In the genomic region with DNA sequence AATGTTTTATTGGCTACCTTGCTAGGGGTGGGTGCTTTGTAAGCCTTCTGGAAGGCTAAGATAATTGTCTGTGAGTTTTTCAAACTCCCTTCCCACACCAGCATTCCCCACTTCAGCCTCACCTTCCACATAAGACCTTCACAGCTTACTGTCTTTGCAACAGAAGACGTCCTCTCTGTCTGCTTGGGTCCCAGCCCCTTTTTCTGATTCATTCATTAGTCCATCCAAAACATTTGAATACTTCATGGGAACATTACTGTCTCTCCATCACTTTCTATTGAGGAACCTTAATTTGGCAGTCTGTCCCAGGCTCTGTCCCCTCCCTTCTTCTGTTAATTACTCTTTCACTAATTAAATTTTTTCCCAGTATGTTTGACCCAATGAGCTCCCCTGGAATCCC, we compare ENCODE assay signal across 1 cellular context.
TF ChIP-seq lines count a peak whose summit lies in the region.

No MANE protein-coding gene starts in this region.

TF ChIP-seq in H1, 55 proteins besides CTCF, POLR2A, EP300 and RAD21:
- no peak for TF ChIP-seq JUND (IDR thresholded peaks at IDR 0.05; ENCODE audit: low read length)
- TF ChIP-seq KDM4A (IDR thresholded peaks at IDR 0.05; ENCODE audit: low read depth, low read length, severe bottlenecking), result no peak
- no peak for TF ChIP-seq CHD1 (IDR thresholded peaks at IDR 0.05; ENCODE audit: low read depth, low read length)
- TF ChIP-seq SIN3A (conservative IDR thresholded peaks at IDR 0.05 in 1 of 2, IDR thresholded peaks at IDR 0.05 in 1 of 2; ENCODE audit: low read depth in 1 of 2, low read length in 2 of 2), result no peak
- no peak for TF ChIP-seq ASH2L (IDR thresholded peaks at IDR 0.05; ENCODE audit: low read length)
- TF ChIP-seq HDAC2 (IDR thresholded peaks at IDR 0.05; ENCODE audit: borderline replicate concordance in 1 of 2, low read depth in 2 of 2, low read length in 2 of 2), result no peak
- TF ChIP-seq, protein P1, sequence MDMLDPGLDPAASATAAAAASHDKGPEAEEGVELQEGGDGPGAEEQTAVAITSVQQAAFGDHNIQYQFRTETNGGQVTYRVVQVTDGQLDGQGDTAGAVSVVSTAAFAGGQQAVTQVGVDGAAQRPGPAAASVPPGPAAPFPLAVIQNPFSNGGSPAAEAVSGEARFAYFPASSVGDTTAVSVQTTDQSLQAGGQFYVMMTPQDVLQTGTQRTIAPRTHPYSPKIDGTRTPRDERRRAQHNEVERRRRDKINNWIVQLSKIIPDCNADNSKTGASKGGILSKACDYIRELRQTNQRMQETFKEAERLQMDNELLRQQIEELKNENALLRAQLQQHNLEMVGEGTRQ (IDR thresholded peaks at IDR 0.05; ENCODE audit: low read length), result no peak
- TF ChIP-seq JUN (IDR thresholded peaks at IDR 0.05; ENCODE audit: low read depth, low read length), result no peak
- TF ChIP-seq NANOG (IDR thresholded peaks at IDR 0.05; ENCODE audit: insufficient read depth, low read depth, low read length, poor library complexity, severe bottlenecking), result no peak
- TF ChIP-seq RXRA (IDR thresholded peaks at IDR 0.05; ENCODE audit: insufficient read depth, low read depth, low read length), result no peak
- TF ChIP-seq EGR1 (IDR thresholded peaks at IDR 0.05; ENCODE audit: borderline replicate concordance, low read depth, low read length), result no peak
- TF ChIP-seq SP4 (IDR thresholded peaks at IDR 0.05; ENCODE audit: low read length), result no peak
- no peak for TF ChIP-seq SIRT6 (IDR thresholded peaks at IDR 0.05; ENCODE audit: low read length)
- no peak for TF ChIP-seq KDM5A (IDR thresholded peaks at IDR 0.05; ENCODE audit: low read length)
- TF ChIP-seq SP2 (IDR thresholded peaks at IDR 0.05; ENCODE audit: low read length), result no peak
- TF ChIP-seq CREB1 (IDR thresholded peaks at IDR 0.05), result no peak
- no peak for TF ChIP-seq BCL11A (IDR thresholded peaks at IDR 0.05; ENCODE audit: low read depth in 2 of 2, low read length in 2 of 2)
TF ChIP-seq in H1: peak in this region for 0.
